In genomic region chr6:17144016-17144415, GRCh38 we compare ENCODE assay signal across 39 cellular contexts. TPM values are rescaled to one million over a fixed set of nuclear protein-coding genes. Genes with fewer than 3 reads are reported as not detected.
"Had no signal": no experiment of that assay in that cellular context is flagged by ENCODE, and none has a peak within 500 bp of the region (broad histone marks: within the 10 kb centered on the region; RNA-seq: fewer than 3 reads in every experiment).

No MANE protein-coding gene starts in this region.

- H3K9me3 ChIP-seq: MG63 had no signal

- H3K4me3 ChIP-seq: MG63 had no signal

- DNase-seq: Karpas-422, Kasumi-1, MG63, MM.1S, MV-4-11, NCI-H1048, NCI-H1092, NCI-H1092 treated with DMSO at 0.1 percent for 48 hours, NCI-H1105, NCI-H1105 treated with DMSO at 0.1 percent for 48 hours, NCI-H1417, NCI-H1417 treated with DMSO at 0.1 percent for 48 hours, NCI-H1436, NCI-H1436 treated with DMSO at 0.1 percent for 48 hours, NCI-H146, NCI-H1694, NCI-H1694 treated with DMSO at 0.1 percent for 48 hours, NCI-H187, NCI-H187 treated with DMSO at 0.1 percent for 48 hours, NCI-H1930, NCI-H2029, NCI-H2029 treated with DMSO at 0.1 percent for 48 hours, NCI-H2081, NCI-H2081 treated with DMSO at 0.1 percent for 48 hours, NCI-H2107, NCI-H2171, NCI-H2171 treated with DMSO at 0.1 percent for 48 hours, NCI-H2227 treated with DMSO at 0.1 percent for 48 hours, NCI-H226, NCI-H345, NCI-H446, NCI-H446 treated with DMSO at 0.1 percent for 48 hours, NCI-H510A, NCI-H510A treated with DMSO at 0.1 percent for 48 hours, NCI-H524 treated with DMSO at 0.1 percent for 48 hours had no signal

- H3K27me3 ChIP-seq: MG63 had no signal

- H3K36me3 ChIP-seq: MG63 had no signal

RNA-seq across cellular contexts. Expression of gene STMND1, which starts 42.2 kb away (rescaled TPM):
- total RNA-seq: LHCN-M2, M059J, MCF 10A, NCI-H460 had no signal
